2 cellular contexts compared by ENCODE assay signal in the genomic region with DNA sequence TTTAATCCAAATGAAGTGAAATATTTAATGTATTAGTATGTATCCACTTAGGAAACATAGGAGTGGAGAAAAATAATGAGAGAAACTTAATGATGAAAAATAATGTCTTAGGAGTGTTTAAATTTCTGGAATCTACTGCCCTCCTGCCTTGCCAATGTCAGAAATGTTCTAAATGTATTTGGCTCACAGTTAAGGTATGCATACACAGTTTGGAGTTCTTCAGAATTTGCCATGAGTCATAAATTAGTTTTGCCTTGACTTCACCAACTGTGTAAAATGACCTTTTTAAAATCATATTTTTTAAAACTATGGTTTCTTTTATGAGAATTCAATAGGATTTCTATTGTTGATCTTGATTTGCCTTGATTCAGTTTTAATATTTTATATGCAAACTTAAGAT.
TF ChIP-seq lines count a peak whose summit lies in the region.

No MANE protein-coding gene starts in this region.

TF ChIP-seq in IMR-90, 13 proteins besides CTCF, POLR2A, EP300 and RAD21:
- no peak for TF ChIP-seq BHLHE40 (IDR thresholded peaks at IDR 0.05; ENCODE audit: low read depth, low read length)
- no peak for TF ChIP-seq RFX5 (IDR thresholded peaks at IDR 0.05; ENCODE audit: low read depth, low read length)
- TF ChIP-seq SMC3 (IDR thresholded peaks at IDR 0.05; ENCODE audit: low read depth, low read length) = no peak
- no peak for TF ChIP-seq MXI1 (IDR thresholded peaks at IDR 0.05; ENCODE audit: borderline replicate concordance, low read depth, low read length)
- no peak for TF ChIP-seq FOS (IDR thresholded peaks at IDR 0.05; ENCODE audit: low read depth, low read length)
- no peak for TF ChIP-seq RCOR1 (IDR thresholded peaks at IDR 0.05; ENCODE audit: insufficient replicate concordance, low read length)
- TF ChIP-seq MAZ (IDR thresholded peaks at IDR 0.05; ENCODE audit: borderline replicate concordance, low read depth, low read length) = no peak
- TF ChIP-seq CHD1 (IDR thresholded peaks at IDR 0.05; ENCODE audit: low read depth, low read length) = no peak
- TF ChIP-seq, protein P1, sequence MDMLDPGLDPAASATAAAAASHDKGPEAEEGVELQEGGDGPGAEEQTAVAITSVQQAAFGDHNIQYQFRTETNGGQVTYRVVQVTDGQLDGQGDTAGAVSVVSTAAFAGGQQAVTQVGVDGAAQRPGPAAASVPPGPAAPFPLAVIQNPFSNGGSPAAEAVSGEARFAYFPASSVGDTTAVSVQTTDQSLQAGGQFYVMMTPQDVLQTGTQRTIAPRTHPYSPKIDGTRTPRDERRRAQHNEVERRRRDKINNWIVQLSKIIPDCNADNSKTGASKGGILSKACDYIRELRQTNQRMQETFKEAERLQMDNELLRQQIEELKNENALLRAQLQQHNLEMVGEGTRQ (IDR thresholded peaks at IDR 0.05; ENCODE audit: low read depth, low read length) = no peak
- no peak for TF ChIP-seq CEBPB (IDR thresholded peaks at IDR 0.05; ENCODE audit: low read depth, low read length)
- TF ChIP-seq ELK1 (IDR thresholded peaks at IDR 0.05; ENCODE audit: borderline replicate concordance, low read depth, low read length) = no peak
- no peak for TF ChIP-seq MAFK (IDR thresholded peaks at IDR 0.05; ENCODE audit: low read depth, low read length)
- no peak for TF ChIP-seq NFE2L2 (IDR thresholded peaks at IDR 0.05; ENCODE audit: low read depth, low read length)
TF ChIP-seq in IMR-90: peak in this region for 0.

TF ChIP-seq in HEK293T, 16 proteins besides CTCF, POLR2A, EP300 and RAD21:
- TF ChIP-seq CTBP1 (IDR thresholded peaks at IDR 0.05; ENCODE audit: borderline replicate concordance) = no peak
- no peak for TF ChIP-seq PKNOX1 (IDR thresholded peaks at IDR 0.05)
- no peak for TF ChIP-seq ZNF384 (IDR thresholded peaks at IDR 0.05)
- TF ChIP-seq ARNT (IDR thresholded peaks at IDR 0.05) = no peak
- TF ChIP-seq HDGF (IDR thresholded peaks at IDR 0.05; ENCODE audit: borderline replicate concordance) = no peak
- no peak for TF ChIP-seq FOXA1 (IDR thresholded peaks at IDR 0.05)
- no peak for TF ChIP-seq FOXK2 (IDR thresholded peaks at IDR 0.05)
- TF ChIP-seq SP1 (IDR thresholded peaks at IDR 0.05) = no peak
- TF ChIP-seq NFRKB (IDR thresholded peaks at IDR 0.05) = no peak
- no peak for TF ChIP-seq TARDBP (IDR thresholded peaks at IDR 0.05)
